In genomic region chr10:625335-625699, GRCh38 we compare ENCODE assay signal across 10 cellular contexts.
DNase-seq lines count a peak whose midpoint lies in the region; ATAC-seq, FAIRE-seq and TF ChIP-seq lines count a peak whose summit lies in the region.
"Had no signal": no experiment of that assay in that cellular context is flagged by ENCODE, and none has a peak within 500 bp of the region (broad histone marks: within the 10 kb centered on the region; RNA-seq: fewer than 3 reads in every experiment).

No MANE protein-coding gene starts in this region.

- FAIRE-seq in pancreas (lab: Jason Lieb, UNC), result no peak

- H3K4me1 ChIP-seq in right atrium auricular region, result peaks cover 0 to 45% of the 10 kb centered on the region in 2 donors
- H3K4me1 ChIP-seq in pancreas, result peaks cover 15 to 20% (median 15%) of the 10 kb centered on the region in 3 donors

- DNase-seq in AG04450 (ENCODE audit: low read depth, low spot score) (no peak), right atrium auricular region (ENCODE audit: low spot score) (peak; percentile 69), pancreas (peak in 1 of 6 donors; percentile 28), AML-193 (lab: John Stamatoyannopoulos, UW) (no peak)
- no peak for DNase-seq in activated naive CD4-positive, alpha-beta T cell treated with anti-CD3 and anti-CD28 coated beads, Interleukin-2, amount 50 U/mL, for 16 hours
- no peak for DNase-seq in activated naive CD8-positive, alpha-beta T cell treated with anti-CD3 and anti-CD28 coated beads for 36 hours
- DNase-seq: activated CD8-positive, alpha-beta memory T cell treated with anti-CD3 and anti-CD28 coated beads, Interleukin-2, amount 10 ng/mL, durations not matched to agents 7 days and 5 days; effector CD8-positive, alpha-beta T cell had no signal

- peaks cover 13% of the 10 kb centered on the region; the same call in 1 of the 2 replicates for H3K9me3 ChIP-seq in AG04450 (ENCODE audit: control insufficient read depth, insufficient read depth, low read length)
- no peaks in the 10 kb centered on the region for H3K9me3 ChIP-seq in right atrium auricular region
- no peaks in the 10 kb centered on the region for H3K9me3 ChIP-seq in pancreas

- H3K4me1 Mint-ChIP-seq in activated naive CD8-positive, alpha-beta T cell treated with anti-CD3 and anti-CD28 coated beads for 36 hours, result peaks cover 5% of the 10 kb centered on the region

- H3K9me3 Mint-ChIP-seq in activated naive CD8-positive, alpha-beta T cell treated with anti-CD3 and anti-CD28 coated beads for 36 hours, result no peaks in the 10 kb centered on the region

- H3K27ac ChIP-seq in AG04450 (ENCODE audit: low read depth, low read length) (peak overlapping the region; percentile 94), right atrium auricular region (peak overlapping the region; percentile 88 to 92), pancreas (peak overlapping the region; percentile 57 to 74 (median 62))

- no peaks in the 10 kb centered on the region for H3K36me3 Mint-ChIP-seq in activated naive CD8-positive, alpha-beta T cell treated with anti-CD3 and anti-CD28 coated beads for 36 hours
- H3K36me3 Mint-ChIP-seq: activated CD8-positive, alpha-beta memory T cell treated with anti-CD3 and anti-CD28 coated beads, Interleukin-2, amount 10 ng/mL, durations not matched to agents 7 days and 5 days had no signal

- 50 to 62% methylated on average over 17 of the region's 17 CpGs for WGBS in pancreas, 2 donors

- intact Hi-C loops in pancreas (cut with DNase I), result no loop called here

- H3K27me3 Mint-ChIP-seq in activated naive CD8-positive, alpha-beta T cell treated with anti-CD3 and anti-CD28 coated beads for 36 hours, result peaks cover 28% of the 10 kb centered on the region

- ATAC-seq in pancreas, result peak; percentile 47 to 65 (median 58)
- no peak for ATAC-seq in HG03520 (IDR thresholded peaks at IDR 0.05; ENCODE audit: unreplicated experiment)
- ATAC-seq: activated CD8-positive, alpha-beta memory T cell treated with anti-CD3 and anti-CD28 coated beads, Interleukin-2, amount 10 ng/mL, durations not matched to agents 7 days and 5 days had no signal

- H3K27me3 ChIP-seq in AG04450 (ENCODE audit: control insufficient read depth, insufficient read depth, low read length) (no peaks in the 10 kb centered on the region), right atrium auricular region (no peaks in the 10 kb centered on the region), pancreas (no peaks in the 10 kb centered on the region)

- CTCF ChIA-PET in AG04450 (lab: Charles Lee), result interaction anchor here (0.7 kb wide), 2 partner anchors 21 to 123 kb away, joined by 3 read pairs; no protein-coding TSS in a partner anchor

- H3K36me3 ChIP-seq in right atrium auricular region, result no peaks in the 10 kb centered on the region
- no peaks in the 10 kb centered on the region for H3K36me3 ChIP-seq in pancreas

- POLR2A ChIA-PET in AG04450 (lab: Yijun Ruan, JAX), result interaction anchor here (1.0 to 1.3 kb wide), 3 partner anchors 27 to 54 kb away, joined by 3 to 5 read pairs (median 3); no protein-coding TSS in a partner anchor

- H3K4me3 ChIP-seq in AG04450 (ENCODE audit: low read depth, low read length) (no peak overlapping the region), WI38 (ENCODE audit: low read depth, low read length) (peak overlapping the region; percentile 32), right atrium auricular region (peak overlapping the region in 1 of 2 donors; percentile 27), pancreas (no peak overlapping the region)

- H3K27ac Mint-ChIP-seq in activated naive CD8-positive, alpha-beta T cell treated with anti-CD3 and anti-CD28 coated beads for 36 hours, result no peak overlapping the region
- H3K27ac Mint-ChIP-seq: activated CD8-positive, alpha-beta memory T cell treated with anti-CD3 and anti-CD28 coated beads, Interleukin-2, amount 10 ng/mL, durations not matched to agents 7 days and 5 days had no signal

- TF ChIP-seq CTCF in AG04450 (IDR thresholded peaks at IDR 0.05; ENCODE audit: low read depth, low read length), result no peak
- no peak for TF ChIP-seq CTCF in WI38 (IDR thresholded peaks at IDR 0.05; ENCODE audit: low read depth, low read length)
- TF ChIP-seq CTCF in right atrium auricular region (IDR thresholded peaks at IDR 0.05), result no peak
- no peak for TF ChIP-seq CTCF in pancreas (IDR thresholded peaks at IDR 0.05)

- H3K4me3 Mint-ChIP-seq in activated naive CD8-positive, alpha-beta T cell treated with anti-CD3 and anti-CD28 coated beads for 36 hours, result no peak overlapping the region
- H3K4me3 Mint-ChIP-seq: activated CD8-positive, alpha-beta memory T cell treated with anti-CD3 and anti-CD28 coated beads, Interleukin-2, amount 10 ng/mL, durations not matched to agents 7 days and 5 days had no signal
